In genomic region chr12:94972795-94973194, GRCh38 we compare ENCODE assay signal across 21 cellular contexts.
"Had no signal": no experiment of that assay in that cellular context is flagged by ENCODE, and none has a peak within 500 bp of the region (broad histone marks: within the 10 kb centered on the region; RNA-seq: fewer than 3 reads in every experiment).

No MANE protein-coding gene starts in this region.

- H3K4me3 Mint-ChIP-seq: activated CD4-positive, alpha-beta memory T cell treated with anti-CD3 and anti-CD28 coated beads, Interleukin-2, amount 10 ng/mL, durations not matched to agents 7 days and 5 days; activated CD4-positive, alpha-beta T cell treated with anti-CD3 and anti-CD28 coated beads for 36 hours; activated CD8-positive, alpha-beta memory T cell treated with anti-CD3 and anti-CD28 coated beads, Interleukin-2, amount 10 ng/mL, durations not matched to agents 7 days and 5 days; activated naive CD4-positive, alpha-beta T cell treated with anti-CD3 and anti-CD28 coated beads for 36 hours; nephron; stimulated activated naive CD8-positive, alpha-beta T cell treated with anti-CD3 and anti-CD28 coated beads, Interleukin-15, Interleukin-2, amounts not matched to agents 100 ng/mL and 50 ng/mL, for 24 hours; T-helper 2 cell treated with Interferon-gamma antibody and Interleukin-4, amounts not matched to agents 5 μg/mL and 100 μg/mL, for 36 hours; WTC11 had no signal

- H3K4me3 ChIP-seq: gastroesophageal sphincter, heart left ventricle, skin epidermis, tibial nerve had no signal

- H3K9me3 Mint-ChIP-seq: activated CD4-positive, alpha-beta memory T cell treated with anti-CD3 and anti-CD28 coated beads, Interleukin-2, amount 10 ng/mL, durations not matched to agents 7 days and 5 days; activated naive CD4-positive, alpha-beta T cell treated with anti-CD3 and anti-CD28 coated beads for 36 hours; activated T-helper 2 cell treated with anti-CD3 and anti-CD28 coated beads, Interferon-gamma antibody, Interleukin-2, Interleukin-4, amounts not matched to agents 10 μg/mL and 5 μg/mL and 100 μg/mL, durations not matched to agents 14 hours and 24 hours and 36 hours; nephron; stimulated activated naive CD8-positive, alpha-beta T cell treated with anti-CD3 and anti-CD28 coated beads, Interleukin-15, Interleukin-2, amounts not matched to agents 100 ng/mL and 50 ng/mL, for 24 hours; T-helper 2 cell treated with Interferon-gamma antibody and Interleukin-4, amounts not matched to agents 5 μg/mL and 100 μg/mL, for 36 hours; WTC11 had no signal

- H3K9me3 ChIP-seq: gastroesophageal sphincter, heart left ventricle, tibial nerve had no signal

- H3K27ac Mint-ChIP-seq: activated CD4-positive, alpha-beta memory T cell treated with anti-CD3 and anti-CD28 coated beads, Interleukin-2, amount 10 ng/mL, durations not matched to agents 7 days and 5 days; activated CD4-positive, alpha-beta T cell treated with anti-CD3 and anti-CD28 coated beads for 36 hours; activated CD8-positive, alpha-beta memory T cell treated with anti-CD3 and anti-CD28 coated beads, Interleukin-2, amount 10 ng/mL, durations not matched to agents 7 days and 5 days; activated naive CD4-positive, alpha-beta T cell treated with anti-CD3 and anti-CD28 coated beads for 36 hours; activated T-helper 2 cell treated with anti-CD3 and anti-CD28 coated beads, Interferon-gamma antibody, Interleukin-2, Interleukin-4, amounts not matched to agents 10 μg/mL and 5 μg/mL and 100 μg/mL, durations not matched to agents 14 hours and 24 hours and 36 hours; stimulated activated naive CD8-positive, alpha-beta T cell treated with anti-CD3 and anti-CD28 coated beads, Interleukin-15, Interleukin-2, amounts not matched to agents 100 ng/mL and 50 ng/mL, for 24 hours; T-helper 2 cell treated with Interferon-gamma antibody and Interleukin-4, amounts not matched to agents 5 μg/mL and 100 μg/mL, for 36 hours; WTC11 had no signal

- H3K4me1 ChIP-seq: gastroesophageal sphincter, tibial nerve had no signal

- DNase-seq: activated CD4-positive, alpha-beta memory T cell treated with anti-CD3 and anti-CD28 coated beads, Interleukin-2, amount 10 ng/mL, durations not matched to agents 7 days and 5 days; activated CD4-positive, alpha-beta T cell treated with anti-CD3 and anti-CD28 coated beads for 36 hours; activated CD8-positive, alpha-beta memory T cell treated with anti-CD3 and anti-CD28 coated beads, Interleukin-2, amount 10 ng/mL, durations not matched to agents 7 days and 5 days; activated naive CD4-positive, alpha-beta T cell treated with anti-CD3 and anti-CD28 coated beads for 36 hours; cerebellar nuclear complex; cortex of kidney; effector CD8-positive, alpha-beta T cell; heart left ventricle; mesendoderm; occipital lobe; stimulated activated CD4-positive, alpha-beta T cell treated with anti-CD3 and anti-CD28 coated beads, Interleukin-15, amount 100 ng/mL, for 24 hours; stimulated activated CD4-positive, alpha-beta T cell treated with anti-CD3 and anti-CD28 coated beads, Interleukin-2, amount 100 ng/mL, for 48 hours had no signal

- H3K27ac ChIP-seq: gastroesophageal sphincter, heart left ventricle, skin epidermis, tibial nerve had no signal

- H3K27me3 ChIP-seq: gastroesophageal sphincter, heart left ventricle, tibial nerve had no signal

- H3K4me1 Mint-ChIP-seq: activated CD4-positive, alpha-beta memory T cell treated with anti-CD3 and anti-CD28 coated beads, Interleukin-2, amount 10 ng/mL, durations not matched to agents 7 days and 5 days; activated CD8-positive, alpha-beta memory T cell treated with anti-CD3 and anti-CD28 coated beads, Interleukin-2, amount 10 ng/mL, durations not matched to agents 7 days and 5 days had no signal

- ATAC-seq: activated CD4-positive, alpha-beta T cell treated with anti-CD3 and anti-CD28 coated beads for 36 hours; activated CD8-positive, alpha-beta memory T cell treated with anti-CD3 and anti-CD28 coated beads, Interleukin-2, amount 10 ng/mL, durations not matched to agents 7 days and 5 days; esophagus mucosa; gastroesophageal sphincter; WTC11 had no signal

- H3K27me3 Mint-ChIP-seq: activated CD4-positive, alpha-beta memory T cell treated with anti-CD3 and anti-CD28 coated beads, Interleukin-2, amount 10 ng/mL, durations not matched to agents 7 days and 5 days; activated CD4-positive, alpha-beta T cell treated with anti-CD3 and anti-CD28 coated beads for 36 hours; activated CD8-positive, alpha-beta memory T cell treated with anti-CD3 and anti-CD28 coated beads, Interleukin-2, amount 10 ng/mL, durations not matched to agents 7 days and 5 days; stimulated activated naive CD8-positive, alpha-beta T cell treated with anti-CD3 and anti-CD28 coated beads, Interleukin-15, Interleukin-2, amounts not matched to agents 100 ng/mL and 50 ng/mL, for 24 hours had no signal
